In the genomic region with DNA sequence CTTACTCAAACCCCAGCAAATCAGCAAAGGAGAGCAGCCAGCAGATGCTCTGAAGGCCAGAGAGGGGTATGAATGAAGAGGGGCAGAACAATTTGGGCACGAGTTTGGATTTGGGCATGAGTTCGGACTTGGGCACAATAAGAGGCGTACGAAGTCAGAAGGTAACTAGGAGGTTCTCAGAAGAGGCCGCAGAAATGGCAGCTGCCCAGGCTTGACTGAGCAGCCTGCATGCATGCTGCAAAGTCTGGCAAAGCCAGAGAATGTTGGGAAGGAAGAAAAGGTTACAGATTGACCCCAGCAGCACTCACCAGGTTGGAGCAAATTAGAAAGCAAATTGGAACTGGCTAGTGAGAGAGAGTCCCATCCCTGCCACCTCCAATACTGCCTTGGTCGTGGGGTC, we compare ENCODE assay signal across 15 cellular contexts. TPM values are rescaled to one million over a fixed set of nuclear protein-coding genes. Genes with fewer than 3 reads are reported as not detected.
DNase-seq lines count a peak whose midpoint lies in the region; ATAC-seq and TF ChIP-seq lines count a peak whose summit lies in the region.
"Had no signal": no experiment of that assay in that cellular context is flagged by ENCODE, and none has a peak within 500 bp of the region (broad histone marks: within the 10 kb centered on the region; RNA-seq: fewer than 3 reads in every experiment).

No MANE protein-coding gene starts in this region.

- no peaks in the 10 kb centered on the region for H3K79me2 ChIP-seq in osteoblast (ENCODE audit: insufficient read depth, low read length)

- TF ChIP-seq POLR2A in gastroesophageal sphincter (IDR thresholded peaks at IDR 0.05) (no peak), testis (IDR thresholded peaks at IDR 0.05) (no peak)

- H2AFZ ChIP-seq in osteoblast (ENCODE audit: low read length): no peak overlapping the region
- H2AFZ ChIP-seq: GM23248 had no signal

- no peaks in the 10 kb centered on the region for H3K9me3 ChIP-seq in ascending aorta
- H3K9me3 ChIP-seq in gastroesophageal sphincter: no peaks in the 10 kb centered on the region
- H3K9me3 ChIP-seq in testis: no peaks in the 10 kb centered on the region
- H3K9me3 ChIP-seq in osteoblast (ENCODE audit: low read depth, low read length): no peaks in the 10 kb centered on the region
- H3K9me3 ChIP-seq: A549, BE2C, Caco-2 had no signal

- no peaks in the 10 kb centered on the region for H3K36me3 ChIP-seq in ascending aorta
- H3K36me3 ChIP-seq in gastroesophageal sphincter: peaks cover 0 to 21% of the 10 kb centered on the region in 2 donors
- no peaks in the 10 kb centered on the region for H3K36me3 ChIP-seq in testis (ENCODE audit: low read depth, missing control alignments)
- H3K36me3 ChIP-seq in osteoblast (ENCODE audit: insufficient read depth, low read length): no peaks in the 10 kb centered on the region
- H3K36me3 ChIP-seq: BE2C had no signal

- H3K27ac ChIP-seq in ascending aorta (peak overlapping the region; percentile 73 to 74), gastroesophageal sphincter (peak overlapping the region in 3 of 4 donors; percentile 3 to 39 (median 38)), testis (no peak overlapping the region), osteoblast (ENCODE audit: low read depth, low read length) (no peak overlapping the region)
- H3K27ac ChIP-seq: A549, GM23248 had no signal

- DNase-seq in ascending aorta (ENCODE audit: low spot score in 2 of 2): no peak
- DNase-seq in testis: peak; percentile 31
- no peak for DNase-seq in osteoblast (ENCODE audit: insufficient read length, low spot score, missing footprints)
- DNase-seq in left lobe of liver (ENCODE audit: low spot score): no peak
- no peak for DNase-seq in NCI-H128 (lab: John Stamatoyannopoulos, UW; ENCODE audit: unreplicated experiment)
- no peak for DNase-seq in NCI-H1930 (lab: John Stamatoyannopoulos, UW)
- DNase-seq: BE2C; Caco-2; CD8-positive, alpha-beta memory T cell; DMS53; GM23248 had no signal

- peaks cover 32% of the 10 kb centered on the region for H4K20me1 ChIP-seq in osteoblast (ENCODE audit: insufficient read depth, low read length)

- ATAC-seq in gastroesophageal sphincter: peak; percentile 4
- no peak for ATAC-seq in left lobe of liver
- ATAC-seq: A549, GM12878, HCT116 had no signal

- intact Hi-C loops in ascending aorta (cut with DNase I): loop anchor here (5.0 kb wide), 1 partner anchor 40 kb away; no protein-coding TSS in a partner anchor
- intact Hi-C loops in testis (cut with DNase I; ENCODE audit: low total_unique reads): no loop called here

- 61 to 73% methylated on average over 5 of the region's 6 CpGs for WGBS in gastroesophageal sphincter (ENCODE audit: low coverage in 1 of 2), 2 donors
- 55 to 67% methylated on average over 6 of the region's 6 CpGs for WGBS in testis, 2 donors

- H3K4me3 ChIP-seq in ascending aorta: no peak overlapping the region
- no peak overlapping the region for H3K4me3 ChIP-seq in gastroesophageal sphincter
- no peak overlapping the region for H3K4me3 ChIP-seq in testis
- H3K4me3 ChIP-seq in osteoblast (ENCODE audit: insufficient read depth, low read length): no peak overlapping the region
- H3K4me3 ChIP-seq: A549, GM12878, GM23248 had no signal

- H3K27me3 ChIP-seq in ascending aorta (no peaks in the 10 kb centered on the region), gastroesophageal sphincter (no peaks in the 10 kb centered on the region), testis (no peaks in the 10 kb centered on the region), osteoblast (ENCODE audit: insufficient read depth, low read length) (no peaks in the 10 kb centered on the region)
- H3K27me3 ChIP-seq: BE2C had no signal

- no peak overlapping the region for H3K4me2 ChIP-seq in osteoblast (ENCODE audit: insufficient read depth, low read length)
- H3K4me2 ChIP-seq: A549 had no signal

- no peak for TF ChIP-seq CTCF in ascending aorta (IDR thresholded peaks at IDR 0.05)
- no peak for TF ChIP-seq CTCF in gastroesophageal sphincter (IDR thresholded peaks at IDR 0.05)
- no peak for TF ChIP-seq CTCF in testis (IDR thresholded peaks at IDR 0.05)
- no peak for TF ChIP-seq CTCF in osteoblast (IDR thresholded peaks at IDR 0.05; ENCODE audit: extremely low read depth, low read depth, low read length)

- H3K4me1 ChIP-seq in ascending aorta: peaks cover 0 to 13% of the 10 kb centered on the region in 2 donors
- H3K4me1 ChIP-seq in gastroesophageal sphincter: peaks cover 0 to 35% (median 0%) of the 10 kb centered on the region in 3 donors
- peaks cover 8% of the 10 kb centered on the region for H3K4me1 ChIP-seq in testis
- H3K4me1 ChIP-seq in osteoblast (ENCODE audit: insufficient read depth, low read length): no peaks in the 10 kb centered on the region
- H3K4me1 ChIP-seq: A549, BE2C, Caco-2 had no signal

- TF ChIP-seq EP300 in gastroesophageal sphincter (IDR thresholded peaks at IDR 0.05): no peak

RNA-seq across cellular contexts. Expression of a gene that starts 15.2 kb away (rescaled TPM):
- total RNA-seq in ascending aorta (8.7 TPM), gastroesophageal sphincter (10 to 100 TPM; 21.9 to 38.7 (median 34.0) TPM), testis (10 to 100 TPM; 12.6 to 17.2 TPM), osteoblast (12.3 and 14.7 TPM in 2 replicates), left lobe of liver (5.5 TPM)
- polyA plus RNA-seq in testis (ENCODE audit: insufficient read depth, low read depth, low replicate concordance): 9.4 TPM
- polyA plus RNA-seq: CD8-positive, alpha-beta memory T cell had no signal

Comparison
In these comparisons a context has a peak if more than half of its experiments do, and no peak if none do; other contexts are left out.
1. H3K27ac ChIP-seq: peak in ascending aorta (2 of 2) and gastroesophageal sphincter (3 of 4); none in testis (0 of 2) and osteoblast (single experiment).